Comparison of ENCODE assay signal across 8 cellular contexts in genomic region chr11:128692750-128693578, GRCh38. TPM values are rescaled to one million over a fixed set of nuclear protein-coding genes. Genes with fewer than 3 reads are reported as not detected.
DNase-seq lines count a peak whose midpoint lies in the region; ATAC-seq and TF ChIP-seq lines count a peak whose summit lies in the region.

No MANE protein-coding gene starts in this region.

- peak in 3 of 5 donors; percentile 28 to 64 (median 36) for DNase-seq in CD8-positive, alpha-beta memory T cell
- DNase-seq in activated T-cell treated with anti-CD3 and anti-CD28 coated beads, Interleukin-2, amount 50 U/mL, for 1 hour = peak; percentile 57
- DNase-seq in foreskin fibroblast (peak in 1 of 2 donors; percentile 77), trophoblast cell (peak; percentile 4 to 20), NCI-H446 treated with DMSO at 0.1 percent for 48 hours (lab: John Stamatoyannopoulos, UW) (no peak), head of caudate nucleus (no peak)

- H2AK5ac ChIP-seq in trophoblast cell (ENCODE audit: low read length) = no peak overlapping the region

- peaks cover 27% of the 10 kb centered on the region for H3K4me1 ChIP-seq in CD8-positive, alpha-beta memory T cell (ENCODE audit: insufficient read depth, low read length)
- peaks cover 16% of the 10 kb centered on the region in 2 experiments for H3K4me1 ChIP-seq in trophoblast cell (ENCODE audit: control insufficient read depth in 1 of 2, insufficient read depth in 2 of 2, low read length in 2 of 2)

- ATAC-seq in HG03045 (IDR thresholded peaks at IDR 0.05; ENCODE audit: unreplicated experiment) (peak; percentile 30), GM18519 (IDR thresholded peaks at IDR 0.05; ENCODE audit: low FRiP score, unreplicated experiment) (no peak)

- H3K27me3 ChIP-seq in CD8-positive, alpha-beta memory T cell (ENCODE audit: insufficient read depth, low read length, poor library complexity, severe bottlenecking) = no peaks in the 10 kb centered on the region
- peaks cover 77% of the 10 kb centered on the region for H3K27me3 ChIP-seq in trophoblast cell (ENCODE audit: insufficient read depth, low read length)

- no peak overlapping the region for H3K14ac ChIP-seq in trophoblast cell (ENCODE audit: low read length)

- H3K4me3 ChIP-seq in CD8-positive, alpha-beta memory T cell (ENCODE audit: low read length) = peak overlapping the region; percentile 67
- H3K4me3 ChIP-seq in foreskin fibroblast (ENCODE audit: low read depth in 1 of 2, low read length in 2 of 2) = peak overlapping the region; percentile 70 to 83
- peak overlapping the region; percentile 42 for H3K4me3 ChIP-seq in trophoblast cell (ENCODE audit: low read depth, low read length)

- peak overlapping the region; percentile 91 to 97 (median 96) for H3K27ac Mint-ChIP-seq in CD8-positive, alpha-beta memory T cell

- peak overlapping the region; percentile 32 for H4K8ac ChIP-seq in trophoblast cell (ENCODE audit: low read depth, low read length)

- no peak overlapping the region for H2BK12ac ChIP-seq in trophoblast cell (ENCODE audit: low read length)

- H3K79me2 ChIP-seq in trophoblast cell (ENCODE audit: control insufficient read depth, insufficient read depth, low read length, poor library complexity) = no peaks in the 10 kb centered on the region

- peaks cover 0 to 28% (median 4%) of the 10 kb centered on the region in 3 donors for H3K36me3 Mint-ChIP-seq in CD8-positive, alpha-beta memory T cell

- peaks cover 32 to 51% (median 40%) of the 10 kb centered on the region in 3 donors for H3K4me1 Mint-ChIP-seq in CD8-positive, alpha-beta memory T cell

- WGBS in trophoblast cell (ENCODE audit: extremely low coverage, insufficient coverage, insufficient read length) = no CpG with 5 or more reads among the region's 68 CpGs

- H3K4me2 ChIP-seq in trophoblast cell (ENCODE audit: low read length) = peak overlapping the region; percentile 92

- peak overlapping the region; percentile 82 for H3K27ac ChIP-seq in CD8-positive, alpha-beta memory T cell (ENCODE audit: low read depth, low read length)
- H3K27ac ChIP-seq in trophoblast cell (ENCODE audit: low read depth, low read length) = no peak overlapping the region

- intact Hi-C loops in head of caudate nucleus (cut with DNase I) = no loop called here

- no peaks in the 10 kb centered on the region for H3K9me3 ChIP-seq in CD8-positive, alpha-beta memory T cell (ENCODE audit: low read length)
- no peaks in the 10 kb centered on the region for H3K9me3 ChIP-seq in trophoblast cell (ENCODE audit: insufficient read depth, low read depth, low read length)

- CTCF ChIA-PET in CD8-positive, alpha-beta memory T cell (lab: Charles Lee) = interaction anchor here (0.7 to 1.3 kb wide), 6 partner anchors 35 to 138 kb away, joined by 3 to 7 read pairs (median 4); no protein-coding TSS in a partner anchor

- H2AFZ ChIP-seq in trophoblast cell (ENCODE audit: insufficient read depth, low read length, poor library complexity) = no peak overlapping the region

- no peaks in the 10 kb centered on the region for H3K36me3 ChIP-seq in CD8-positive, alpha-beta memory T cell (ENCODE audit: insufficient read depth, low read length)
- no peaks in the 10 kb centered on the region for H3K36me3 ChIP-seq in trophoblast cell (ENCODE audit: control insufficient read depth in 1 of 2, insufficient read depth in 2 of 2, low read length in 2 of 2)

- peaks cover 0 to 8% (median 0%) of the 10 kb centered on the region in 5 donors for H3K9me3 Mint-ChIP-seq in CD8-positive, alpha-beta memory T cell

- no peak overlapping the region for H4K91ac ChIP-seq in trophoblast cell (ENCODE audit: low read depth, low read length)

- H3K9ac ChIP-seq in trophoblast cell (ENCODE audit: low read length) = no peak overlapping the region

- TF ChIP-seq CTCF in foreskin fibroblast (IDR thresholded peaks at IDR 0.05; ENCODE audit: low read depth, low read length) = no peak

- H3K4ac ChIP-seq in trophoblast cell (ENCODE audit: low read depth, low read length) = no peak overlapping the region

- peaks cover 6 to 17% of the 10 kb centered on the region in 2 donors for H3K27me3 Mint-ChIP-seq in CD8-positive, alpha-beta memory T cell

- peak overlapping the region; percentile 91 to 98 (median 96) for H3K4me3 Mint-ChIP-seq in CD8-positive, alpha-beta memory T cell

- H3K79me1 ChIP-seq in trophoblast cell (ENCODE audit: low read length) = peaks cover 3% of the 10 kb centered on the region

- H3K18ac ChIP-seq in trophoblast cell (ENCODE audit: low read length) = no peak overlapping the region

- no peak overlapping the region for H2BK120ac ChIP-seq in trophoblast cell (ENCODE audit: insufficient read depth, low read length, poor library complexity)

- no peak overlapping the region for H3K23ac ChIP-seq in trophoblast cell (ENCODE audit: low read length)

- POLR2A ChIA-PET in CD8-positive, alpha-beta memory T cell (lab: Charles Lee) = interaction anchor here (0.5 to 1.3 kb wide), 18 partner anchors 7 to 362 kb away, joined by 3 to 15 read pairs (median 4); no protein-coding TSS in a partner anchor

- H4K12ac ChIP-seq in trophoblast cell (ENCODE audit: low read depth, low read length) = no peak overlapping the region

- no peak overlapping the region for H2BK5ac ChIP-seq in trophoblast cell (ENCODE audit: low read depth, low read length, poor library complexity)

RNA-seq across cellular contexts. Expression of gene FLI1, which starts 0.9 kb away (rescaled TPM):
- 10 to 100 TPM; 41.7 to 45.2 TPM for total RNA-seq in CD8-positive, alpha-beta memory T cell
- polyA plus RNA-seq in CD8-positive, alpha-beta memory T cell = 89.2 TPM
- polyA plus RNA-seq in trophoblast cell (2013) = 2.3 and 3.1 TPM in 2 replicates

Comparison
In these comparisons a context has a peak if more than half of its experiments do, and no peak if none do; other contexts are left out.
1. DNase-seq: peak in CD8-positive, alpha-beta memory T cell (3 of 5), activated T-cell treated with anti-CD3 and anti-CD28 coated beads, Interleukin-2, amount 50 U/mL, for 1 hour (single experiment) and trophoblast cell (2 of 2); none in NCI-H446 treated with DMSO at 0.1 percent for 48 hours (single experiment) and head of caudate nucleus (0 of 42).
2. Peak in every context shown above with its lines, with median percentiles within 50 percentile points of each other: H3K4me3 ChIP-seq.